In genomic region chr1:179353546-179353945, GRCh38 we compare ENCODE assay signal across 15 cellular contexts. TPM values are rescaled to one million over a fixed set of nuclear protein-coding genes. Genes with fewer than 3 reads are reported as not detected.
DNase-seq lines count a peak whose midpoint lies in the region; ATAC-seq and TF ChIP-seq lines count a peak whose summit lies in the region.
"Had no signal": no experiment of that assay in that cellular context is flagged by ENCODE, and none has a peak within 500 bp of the region (broad histone marks: within the 10 kb centered on the region; RNA-seq: fewer than 3 reads in every experiment).

No MANE protein-coding gene starts in this region.

- TF ChIP-seq EP300 in gastroesophageal sphincter (IDR thresholded peaks at IDR 0.05), result no peak

- no peaks in the 10 kb centered on the region for H3K36me3 ChIP-seq in BJ (ENCODE audit: control insufficient read depth, insufficient read depth, low read length)
- H3K36me3 ChIP-seq in adipocyte (ENCODE audit: control insufficient read depth, insufficient read depth, low read length, severe bottlenecking), result peaks cover 49% of the 10 kb centered on the region
- peaks cover 0 to 53% of the 10 kb centered on the region in 2 donors for H3K36me3 ChIP-seq in gastroesophageal sphincter
- peaks cover 18% of the 10 kb centered on the region for H3K36me3 ChIP-seq in osteoblast (ENCODE audit: insufficient read depth, low read length)

- H3K4me2 ChIP-seq in osteoblast (ENCODE audit: insufficient read depth, low read length), result peak overlapping the region; percentile 1
- H3K4me2 ChIP-seq: BLaER1 treated with 17β-estradiol and CSF1 and Interleukin-3, amounts not matched to agents 10 nM and 100 nM had no signal

- 19 to 55% methylated on average over 4 to 5 of the region's 5 CpGs for WGBS in gastroesophageal sphincter (ENCODE audit: low coverage in 1 of 2), 2 donors

- CTCF ChIA-PET in BJ (lab: Yijun Ruan, JAX), result interaction anchor here (0.6 to 1.5 kb wide), 2 partner anchors 17 to 102 kb away, joined by 3 to 4 read pairs; no protein-coding TSS in a partner anchor

- no peak overlapping the region for H2AFZ ChIP-seq in osteoblast (ENCODE audit: low read length)

- H3K4me1 ChIP-seq in adipocyte (ENCODE audit: control insufficient read depth, insufficient read depth, low read length) (peaks cover 16% of the 10 kb centered on the region), gastroesophageal sphincter (no peaks in the 10 kb centered on the region), osteoblast (ENCODE audit: insufficient read depth, low read length) (peaks cover 6% of the 10 kb centered on the region)
- H3K4me1 ChIP-seq: BLaER1 treated with 17β-estradiol and CSF1 and Interleukin-3, amounts not matched to agents 10 nM and 100 nM had no signal

- H3K79me2 ChIP-seq in osteoblast (ENCODE audit: insufficient read depth, low read length), result no peaks in the 10 kb centered on the region

- no peak for TF ChIP-seq CTCF in BJ (IDR thresholded peaks at IDR 0.05; ENCODE audit: insufficient read depth, low read depth, low read length)
- no peak for TF ChIP-seq CTCF in gastroesophageal sphincter (IDR thresholded peaks at IDR 0.05)
- no peak for TF ChIP-seq CTCF in osteoblast (IDR thresholded peaks at IDR 0.05; ENCODE audit: extremely low read depth, low read depth, low read length)

- no peak for TF ChIP-seq POLR2A in gastroesophageal sphincter (IDR thresholded peaks at IDR 0.05)

- H4K20me1 ChIP-seq in osteoblast (ENCODE audit: insufficient read depth, low read length), result no peaks in the 10 kb centered on the region
- H4K20me1 ChIP-seq: BLaER1 treated with 17β-estradiol and CSF1 and Interleukin-3, amounts not matched to agents 10 nM and 100 nM had no signal

- peak overlapping the region; percentile 64 for H3K9ac ChIP-seq in adipocyte (ENCODE audit: low read length)
- H3K9ac ChIP-seq: BLaER1 treated with 17β-estradiol and CSF1 and Interleukin-3, amounts not matched to agents 10 nM and 100 nM had no signal

- H3K4me3 ChIP-seq in BJ (ENCODE audit: low read depth, low read length), result no peak overlapping the region
- peak overlapping the region; percentile 57 for H3K4me3 ChIP-seq in adipocyte (ENCODE audit: low read length)
- no peak overlapping the region for H3K4me3 ChIP-seq in gastroesophageal sphincter
- no peak overlapping the region for H3K4me3 ChIP-seq in osteoblast (ENCODE audit: insufficient read depth, low read length)
- H3K4me3 ChIP-seq: BLaER1 treated with 17β-estradiol and CSF1 and Interleukin-3, amounts not matched to agents 10 nM and 100 nM; esophagus muscularis mucosa; skin epidermis had no signal

- DNase-seq in BJ (ENCODE audit: low read depth), result peak; percentile 26
- peak; percentile 81 for DNase-seq in adipocyte (ENCODE audit: low read depth)
- DNase-seq in osteoblast (ENCODE audit: insufficient read length, low spot score, missing footprints), result peak; percentile 39
- no peak for DNase-seq in activated CD4-positive, alpha-beta T cell treated with anti-CD3 and anti-CD28 coated beads for 1 hour
- DNase-seq in HuH-7.5 (ENCODE audit: low spot score), result no peak
- no peak for DNase-seq in glomerular visceral epithelial cell (ENCODE audit: extremely low spot score)
- DNase-seq in stimulated activated naive CD4-positive, alpha-beta T cell (lab: John Stamatoyannopoulos, UW), result no peak
- DNase-seq: midbrain, NCI-H1105, NCI-H82 had no signal

- no peak overlapping the region for H3K27ac ChIP-seq in gastroesophageal sphincter
- H3K27ac ChIP-seq in osteoblast (ENCODE audit: low read depth, low read length), result peak overlapping the region; percentile 5
- H3K27ac ChIP-seq: BLaER1 treated with 17β-estradiol and CSF1 and Interleukin-3, amounts not matched to agents 10 nM and 100 nM; skin epidermis had no signal

- H3K27me3 ChIP-seq in BJ (ENCODE audit: control insufficient read depth, insufficient read depth, low read length) (no peaks in the 10 kb centered on the region), adipocyte (replicated peaks; ENCODE audit: control insufficient read depth, insufficient read depth, low read length) (no peaks in the 10 kb centered on the region), gastroesophageal sphincter (no peaks in the 10 kb centered on the region), osteoblast (ENCODE audit: insufficient read depth, low read length) (no peaks in the 10 kb centered on the region)
- H3K27me3 ChIP-seq: BLaER1 treated with 17β-estradiol and CSF1 and Interleukin-3, amounts not matched to agents 10 nM and 100 nM; esophagus muscularis mucosa had no signal

- ATAC-seq in gastroesophageal sphincter, result peak; percentile 89

- H3K9me3 ChIP-seq in adipocyte (ENCODE audit: control insufficient read depth, low read length), result no peaks in the 10 kb centered on the region
- no peaks in the 10 kb centered on the region for H3K9me3 ChIP-seq in gastroesophageal sphincter
- H3K9me3 ChIP-seq in osteoblast (ENCODE audit: low read depth, low read length), result no peaks in the 10 kb centered on the region
- H3K9me3 ChIP-seq: BLaER1 treated with 17β-estradiol and CSF1 and Interleukin-3, amounts not matched to agents 10 nM and 100 nM; esophagus muscularis mucosa had no signal

- POLR2A ChIA-PET in BJ (lab: Charles Lee), result no interaction called here

RNA-seq across cellular contexts. Expression of gene AXDND1, which starts 12.2 kb away (rescaled TPM):
- polyA plus RNA-seq in BJ (2011; rRNA removed), result 0.20 and 0.27 TPM in 2 replicates
- 0.72 and 1.3 TPM in 2 replicates for polyA minus RNA-seq in BJ (2011; rRNA and poly(A)+ RNA removed)
- total RNA-seq in gastroesophageal sphincter (1 to 10 TPM in 1 of 4 donors, under 1 TPM in 1, not detected in 2; 0.13 to 1.2 TPM), osteoblast (under 0.01 and 0.72 TPM in 2 replicates)
- total RNA-seq: T-helper 2 cell treated with Interferon-gamma antibody and Interleukin-4, amounts not matched to agents 100 ng/mL and 5 ng/mL, for 36 hours had no signal

RNA-seq across cellular contexts. Expression of gene SOAT1, which starts 59.9 kb away (rescaled TPM):
- 12.3 and 30.2 TPM in 2 replicates for polyA plus RNA-seq in BJ (2011; rRNA removed)
- polyA minus RNA-seq in BJ (2011; rRNA and poly(A)+ RNA removed), result 15.3 and 17.1 TPM in 2 replicates
- total RNA-seq in gastroesophageal sphincter (10 to 100 TPM; 11.2 to 17.8 (median 12.9) TPM), osteoblast (40.2 and 41.8 TPM in 2 replicates)

Comparison
In these comparisons a context has a peak if more than half of its experiments do, and no peak if none do; other contexts are left out.
1. DNase-seq: peak in BJ (single experiment), adipocyte (single experiment) and osteoblast (single experiment); none in activated CD4-positive, alpha-beta T cell treated with anti-CD3 and anti-CD28 coated beads for 1 hour (single experiment), HuH-7.5 (single experiment), glomerular visceral epithelial cell (single experiment) and stimulated activated naive CD4-positive, alpha-beta T cell (0 of 6).